In the genomic region with DNA sequence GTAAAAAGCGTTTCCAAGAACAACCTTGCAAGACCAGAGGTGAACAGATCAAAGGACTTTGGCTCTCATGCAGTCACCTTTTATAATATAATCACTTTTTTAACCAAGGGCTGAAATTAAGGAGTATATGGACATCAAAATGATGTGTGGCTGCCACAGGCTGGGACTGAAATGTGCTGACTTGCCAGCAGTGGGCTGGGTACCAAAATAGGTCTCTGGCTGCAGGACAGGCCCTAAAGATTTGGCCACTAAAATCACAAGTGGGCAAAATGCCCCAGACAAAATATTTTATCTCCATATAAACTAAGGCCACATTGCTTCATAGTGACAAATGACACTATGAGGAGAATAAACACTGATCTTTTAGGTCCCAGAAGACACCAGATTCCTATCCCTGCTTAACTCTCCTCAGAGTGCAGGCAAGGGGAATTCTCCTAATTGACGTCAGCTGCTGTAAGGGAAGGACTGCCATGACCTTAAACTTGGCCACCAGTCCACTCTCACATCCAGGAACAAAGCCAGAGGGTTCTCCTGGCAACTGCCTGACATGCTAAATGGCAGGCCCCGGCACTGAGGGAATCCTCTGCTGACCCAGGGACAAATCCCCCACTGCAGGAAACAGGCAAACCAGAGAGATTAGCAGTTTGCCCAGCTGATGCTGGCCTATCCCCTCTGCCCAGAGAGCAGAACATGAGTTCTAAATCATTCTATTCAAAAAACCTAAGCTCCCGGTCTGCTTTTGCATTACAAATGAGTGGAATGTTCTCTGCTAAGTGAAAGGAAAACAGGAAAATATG, we compare ENCODE assay signal across 8 cellular contexts.
DNase-seq lines count a peak whose midpoint lies in the region; ATAC-seq, FAIRE-seq and TF ChIP-seq lines count a peak whose summit lies in the region.

No MANE protein-coding gene starts in this region.

- H3K27ac ChIP-seq in gastroesophageal sphincter = peak overlapping the region; percentile 79 to 86 (median 82)

- peaks cover 29% of the 10 kb centered on the region for H3K4me1 Mint-ChIP-seq in T-helper 17 cell

- H3K36me3 ChIP-seq in gastroesophageal sphincter = peaks cover 0 to 11% of the 10 kb centered on the region in 2 donors

- FAIRE-seq in HTR-8/SVneo (lab: Jason Lieb, UNC) = no peak

- H3K27ac Mint-ChIP-seq in T-helper 17 cell = peak overlapping the region; percentile 45

- H3K9me3 ChIP-seq in T-helper 17 cell (ENCODE audit: control insufficient read depth, low read length, poor library complexity, severe bottlenecking) (no peaks in the 10 kb centered on the region), gastroesophageal sphincter (no peaks in the 10 kb centered on the region)

- peaks cover 3% of the 10 kb centered on the region for H3K36me3 Mint-ChIP-seq in T-helper 17 cell (ENCODE audit: low read depth)

- 43% methylated on average over 2 of the region's 4 CpGs; no CpG with 5 or more reads in 1 of the 2 donors for WGBS in gastroesophageal sphincter (ENCODE audit: low coverage in 1 of 2), 2 donors

- peak overlapping the region in 1 of 2 donors; percentile 4 for H3K4me3 ChIP-seq in gastroesophageal sphincter

- DNase-seq in AG08396 (ENCODE audit: low spot score) (peak; percentile 50), T-helper 17 cell (no peak), occipital lobe (lab: John Stamatoyannopoulos, UW) (peak; percentile 36), DMS53 treated with DMSO at 0.1 percent for 48 hours (lab: John Stamatoyannopoulos, UW; ENCODE audit: unreplicated experiment) (no peak), HTR-8/SVneo (ENCODE audit: insufficient read length, low spot score) (no peak)

- TF ChIP-seq EP300 in gastroesophageal sphincter (IDR thresholded peaks at IDR 0.05) = no peak

- peaks cover 13 to 43% (median 22%) of the 10 kb centered on the region in 3 donors for H3K4me1 ChIP-seq in gastroesophageal sphincter

- no peak for ATAC-seq in T-helper 17 cell
- ATAC-seq in gastroesophageal sphincter = peak; percentile 94
- ATAC-seq in GM21528 (IDR thresholded peaks at IDR 0.05; ENCODE audit: low FRiP score, unreplicated experiment) = no peak
- ATAC-seq in HG02623 (IDR thresholded peaks at IDR 0.05; ENCODE audit: unreplicated experiment) = no peak

- no peaks in the 10 kb centered on the region for H3K27me3 Mint-ChIP-seq in T-helper 17 cell

- no peaks in the 10 kb centered on the region for H3K27me3 ChIP-seq in gastroesophageal sphincter

- peak in 1 of 4 experiments; percentile 6 for TF ChIP-seq CTCF in gastroesophageal sphincter (IDR thresholded peaks at IDR 0.05)

- H3K4me3 Mint-ChIP-seq in T-helper 17 cell = no peak overlapping the region

- TF ChIP-seq POLR2A in gastroesophageal sphincter (IDR thresholded peaks at IDR 0.05) = no peak

Comparison
In these comparisons a context has a peak if more than half of its experiments do, and no peak if none do; other contexts are left out.
1. DNase-seq: peak in AG08396 (single experiment) and occipital lobe (single experiment); none in T-helper 17 cell (0 of 3), DMS53 treated with DMSO at 0.1 percent for 48 hours (single experiment) and HTR-8/SVneo (single experiment).